8 cellular contexts compared by ENCODE assay signal in the genomic region with DNA sequence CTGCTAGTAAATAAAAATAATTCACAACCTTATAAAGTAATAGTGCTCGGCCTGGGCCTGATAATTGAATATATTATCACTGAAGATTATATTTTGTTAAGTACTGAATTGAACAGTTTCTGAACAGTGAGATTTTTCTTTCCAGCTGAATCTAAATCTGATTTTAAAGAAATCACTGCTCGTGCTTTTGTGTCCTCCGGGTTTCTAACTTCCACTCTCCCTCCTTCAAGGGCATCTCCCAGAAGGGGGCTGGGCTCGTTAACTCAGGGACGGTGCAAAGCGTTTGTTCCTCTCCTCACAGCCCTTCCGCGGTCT. TPM values are rescaled to one million over a fixed set of nuclear protein-coding genes. Genes with fewer than 3 reads are reported as not detected.
A peak's percentile ranks its signal among the peaks of the same experiment; 100 is the strongest.
DNase-seq lines count a peak whose midpoint lies in the region; ATAC-seq, FAIRE-seq and TF ChIP-seq lines count a peak whose summit lies in the region.

No MANE protein-coding gene starts in this region.

- H3K9me3 ChIP-seq in heart right ventricle (no peaks in the 10 kb centered on the region), mononuclear cell (ENCODE audit: low read depth, low read length) (no peaks in the 10 kb centered on the region), aorta (ENCODE audit: control insufficient read depth, low read length) (no peaks in the 10 kb centered on the region)

- H3K27ac ChIP-seq in heart right ventricle, result peak overlapping the region; percentile 91 to 100 (median 99)
- peak overlapping the region; percentile 81 to 93 for H3K27ac ChIP-seq in aorta (ENCODE audit: low read depth in 1 of 2, low read length in 2 of 2)

- H3K36me3 ChIP-seq in heart right ventricle (no peaks in the 10 kb centered on the region), bronchial epithelial cell (ENCODE audit: control insufficient read depth, insufficient read depth, low read length) (no peaks in the 10 kb centered on the region), aorta (ENCODE audit: control insufficient read depth in 1 of 2, insufficient read depth in 2 of 2, low read length in 1 of 2) (no peaks in the 10 kb centered on the region)

- H3K27me3 ChIP-seq in heart right ventricle (no peaks in the 10 kb centered on the region), bronchial epithelial cell (ENCODE audit: control insufficient read depth, insufficient read depth, low read length) (no peaks in the 10 kb centered on the region), mononuclear cell (ENCODE audit: insufficient read depth, low read length) (no peaks in the 10 kb centered on the region), aorta (ENCODE audit: control insufficient read depth in 1 of 2, insufficient read depth in 2 of 2, low read length in 1 of 2) (no peaks in the 10 kb centered on the region)

- FAIRE-seq in bronchial epithelial cell (lab: Jason Lieb, UNC), result no peak

- H3K4me3 ChIP-seq in heart right ventricle, result peak overlapping the region; percentile 20 to 97 (median 94)
- H3K4me3 ChIP-seq in bronchial epithelial cell (ENCODE audit: low read depth, low read length), result peak overlapping the region; percentile 99
- peak overlapping the region; percentile 68 for H3K4me3 ChIP-seq in mononuclear cell (ENCODE audit: low read length)
- peak overlapping the region; percentile 61 to 66 for H3K4me3 ChIP-seq in aorta (ENCODE audit: low read length in 2 of 2)

- 2 to 3% methylated on average over 8 of the region's 8 CpGs for whole genome bisulfite sequencing in heart right ventricle, 2 donors
- 2% methylated on average over 8 of the region's 8 CpGs for WGBS in aorta, 2 donors

- DNase-seq in heart right ventricle (no peak), Right ventricle myocardium superior (no peak), bronchial epithelial cell (ENCODE audit: low read depth) (no peak), aorta (no peak), globus pallidus (ENCODE audit: low spot score) (no peak), middle frontal gyrus (ENCODE audit: extremely low spot score, low spot score) (no peak), OCI-M2 (lab: John Stamatoyannopoulos, UW; ENCODE audit: unreplicated experiment) (no peak)

- ATAC-seq in heart right ventricle, result no peak
- ATAC-seq in Right ventricle myocardium superior (ENCODE audit: poor library complexity), result no peak
- no peak for ATAC-seq in aorta (ENCODE audit: low FRiP score)

- intact Hi-C loops in heart right ventricle (cut with DNase I) (loop anchor here in 4 of 10 donors (5.0 to 10.0 kb wide), 2 partner anchors 125 to 128 kb away; no protein-coding TSS in a partner anchor), Right ventricle myocardium superior (cut with DNase I) (no loop called here), aorta (cut with DNase I) (no loop called here)

- TF ChIP-seq CTCF in heart right ventricle (IDR thresholded peaks at IDR 0.05), result no peak
- no peak for TF ChIP-seq CTCF in bronchial epithelial cell (IDR thresholded peaks at IDR 0.05; ENCODE audit: insufficient read depth, low read length, severe bottlenecking)

- H3K4me1 ChIP-seq in heart right ventricle (peaks cover 5 to 38% (median 35%) of the 10 kb centered on the region in 9 donors), mononuclear cell (ENCODE audit: insufficient read depth, low read length) (peaks cover 35% of the 10 kb centered on the region), aorta (ENCODE audit: control insufficient read depth in 1 of 2, insufficient read depth in 2 of 2, low read length in 2 of 2) (no peaks in the 10 kb centered on the region)

RNA-seq across cellular contexts. Expression of gene KIF1B, which starts 0.8 kb away (rescaled TPM):
- 100 to 1,000 TPM in 2 of 10 donors, 10 to 100 TPM in 8; 64.9 to 107 (median 89.9) TPM for total RNA-seq in heart right ventricle
- 10 to 100 TPM; 21.6 to 32.3 TPM for polyA plus RNA-seq in heart right ventricle
- 66.8 TPM for total RNA-seq in Right ventricle myocardium superior
- total RNA-seq in bronchial epithelial cell, result 18.2 and 27.4 TPM in 2 replicates
- 20.7 TPM for total RNA-seq in mononuclear cell
- total RNA-seq in aorta, result 10 to 100 TPM; 60.0 to 67.6 TPM
- 10 to 100 TPM in 1 of 2 donors, 1 to 10 TPM in 1; 7.4 to 10.2 TPM for polyA plus RNA-seq in aorta
